In the genomic region with DNA sequence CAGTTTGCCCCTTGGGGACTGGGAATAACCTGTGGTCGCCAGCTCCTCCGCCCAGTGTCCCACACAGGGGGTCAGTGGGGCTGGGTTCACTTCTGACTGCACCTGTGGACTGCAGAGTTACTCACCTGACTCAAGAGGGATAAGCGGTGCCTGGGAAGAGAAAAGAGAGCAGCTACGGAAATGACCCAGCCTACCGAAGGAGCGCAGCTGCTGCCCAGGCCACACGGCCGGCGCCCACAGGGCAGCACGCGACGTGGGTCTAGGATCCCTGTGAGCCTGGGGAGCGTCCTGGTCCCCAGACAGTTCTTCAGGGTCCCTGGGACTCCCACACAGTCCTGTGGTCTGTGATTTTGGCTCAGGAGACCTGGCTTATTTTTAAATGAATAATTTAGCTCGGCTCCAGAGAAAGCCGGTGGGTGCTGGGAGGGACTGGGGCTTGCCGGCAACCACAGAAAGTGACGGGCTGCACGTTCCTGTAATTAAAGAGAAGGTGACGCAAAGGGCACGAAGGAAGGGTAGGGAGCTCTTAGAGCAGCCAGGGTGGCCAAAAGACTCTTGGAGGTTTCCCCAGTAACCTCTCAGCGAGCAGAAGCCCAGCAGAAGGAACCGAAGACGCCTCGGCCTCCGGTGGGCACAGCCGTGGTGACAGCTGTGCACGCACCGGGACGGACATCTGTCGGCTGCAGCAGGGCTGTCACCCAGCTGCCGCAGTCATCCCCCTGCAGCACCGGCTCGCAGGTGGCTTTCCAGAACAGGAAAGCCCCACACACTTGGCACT, we compare ENCODE assay signal across 30 cellular contexts.
DNase-seq lines count a peak whose midpoint lies in the region; ATAC-seq, FAIRE-seq and TF ChIP-seq lines count a peak whose summit lies in the region.
"Had no signal": no experiment of that assay in that cellular context is flagged by ENCODE, and none has a peak within 500 bp of the region (broad histone marks: within the 10 kb centered on the region; RNA-seq: fewer than 3 reads in every experiment).

No MANE protein-coding gene starts in this region.

- in situ Hi-C loops in GM12878 (cut with MboI) (no loop called here), transverse colon (cut with MboI; ENCODE audit: low pct_ligation_motif_present in 1 of 4, low pct_unique_long_range_greater_than_20kb in 1 of 4, low sequenced_read_pairs in 3 of 4) (no loop called here)

- no peak for FAIRE-seq in GM12878 (lab: Jason Lieb, UNC)
- FAIRE-seq: GM19239 had no signal

- H3K9me3 ChIP-seq in heart left ventricle (no peaks in the 10 kb centered on the region), GM12878 (replicated peaks; ENCODE audit: control insufficient read depth, insufficient read depth, low read length) (no peaks in the 10 kb centered on the region), transverse colon (no peaks in the 10 kb centered on the region)
- H3K9me3 ChIP-seq in effector memory CD4-positive, alpha-beta T cell (ENCODE audit: control insufficient read depth, low read length): no peaks in the 10 kb centered on the region
- H3K9me3 ChIP-seq: heart right ventricle, neutrophil, prostate gland, thyroid gland had no signal

- no peak overlapping the region for H3K27ac ChIP-seq in heart left ventricle
- no peak overlapping the region for H3K27ac ChIP-seq in GM12878 (ENCODE audit: control insufficient read depth, insufficient read depth)
- H3K27ac ChIP-seq in transverse colon: no peak overlapping the region
- no peak overlapping the region for H3K27ac ChIP-seq in effector memory CD4-positive, alpha-beta T cell (ENCODE audit: insufficient read depth, low read length, poor library complexity, severe bottlenecking)
- H3K27ac ChIP-seq: cardiac muscle cell, heart right ventricle, neutrophil, prostate gland, SK-N-MC, thyroid gland had no signal

- WGBS in heart left ventricle, 4 donors: 82 to 85% (median 83%) methylated on average over 32 to 33 of the region's 33 CpGs
- 27% methylated on average over 33 of the region's 33 CpGs for WGBS in GM12878 (ENCODE audit: insufficient coverage, insufficient replicate concordance, low lambda C conversion rate, missing lambda C conversion rate)
- WGBS in transverse colon (ENCODE audit: low coverage in 1 of 2), 2 donors: 69 to 76% methylated on average over 8 to 33 of the region's 33 CpGs

- no peaks in the 10 kb centered on the region for H3K27me3 Mint-ChIP-seq in activated CD4-positive, alpha-beta memory T cell treated with anti-CD3 and anti-CD28 coated beads, Interleukin-2, amount 10 ng/mL, durations not matched to agents 7 days and 5 days
- H3K27me3 Mint-ChIP-seq in naive thymus-derived CD8-positive, alpha-beta T cell: peaks cover 0 to 12% (median 0%) of the 10 kb centered on the region in 5 donors
- H3K27me3 Mint-ChIP-seq: stimulated activated naive CD8-positive, alpha-beta T cell treated with anti-CD3 and anti-CD28 coated beads, Interleukin-15, Interleukin-2, amounts not matched to agents 100 ng/mL and 50 ng/mL, for 24 hours had no signal

- H3K36me3 Mint-ChIP-seq in activated CD4-positive, alpha-beta memory T cell treated with anti-CD3 and anti-CD28 coated beads, Interleukin-2, amount 10 ng/mL, durations not matched to agents 7 days and 5 days (ENCODE audit: low read depth): no peaks in the 10 kb centered on the region
- H3K36me3 Mint-ChIP-seq in naive thymus-derived CD8-positive, alpha-beta T cell: no peaks in the 10 kb centered on the region
- H3K36me3 Mint-ChIP-seq: activated naive CD4-positive, alpha-beta T cell treated with anti-CD3 and anti-CD28 coated beads, Interleukin-2, amount 50 U/mL, for 72 hours; CD8-positive, alpha-beta T cell; memory B cell had no signal

- H3K9me3 Mint-ChIP-seq in activated CD4-positive, alpha-beta memory T cell treated with anti-CD3 and anti-CD28 coated beads, Interleukin-2, amount 10 ng/mL, durations not matched to agents 7 days and 5 days: no peaks in the 10 kb centered on the region
- H3K9me3 Mint-ChIP-seq in naive thymus-derived CD8-positive, alpha-beta T cell: no peaks in the 10 kb centered on the region
- H3K9me3 Mint-ChIP-seq: activated naive CD4-positive, alpha-beta T cell treated with anti-CD3 and anti-CD28 coated beads, Interleukin-2, amount 50 U/mL, for 72 hours; CD8-positive, alpha-beta T cell; endodermal cell; memory B cell; stimulated activated naive CD8-positive, alpha-beta T cell treated with anti-CD3 and anti-CD28 coated beads, Interleukin-15, Interleukin-2, amounts not matched to agents 100 ng/mL and 50 ng/mL, for 24 hours; T-helper 1 cell treated with Interleukin-12 subunit alpha and Interleukin-12 subunit beta and Interleukin-4 antibody, amounts not matched to agents 30 μg/mL and 1 μg/mL, for 36 hours had no signal

- H3K4me3 ChIP-seq in heart left ventricle (no peak overlapping the region), GM12878 (no peak overlapping the region), transverse colon (no peak overlapping the region)
- H3K4me3 ChIP-seq in effector memory CD4-positive, alpha-beta T cell (ENCODE audit: insufficient read depth, low read depth, low read length, poor library complexity, severe bottlenecking): no peak overlapping the region
- H3K4me3 ChIP-seq: cardiac muscle cell, heart right ventricle, prostate gland, SK-N-MC, thyroid gland had no signal

- RAD21 ChIA-PET in GM12878 (lab: Charles Lee; ENCODE audit: unreplicated experiment): interaction anchor here (1.4 to 1.7 kb wide), 3 partner anchors 15 to 148 kb away, joined by 4 to 7 read pairs (median 5); no protein-coding TSS in a partner anchor

- TF ChIP-seq EP300 in GM12878 (IDR thresholded peaks at IDR 0.05; ENCODE audit: borderline replicate concordance in 1 of 2, control insufficient read depth in 1 of 2, low read depth in 2 of 2, low read length in 2 of 2) (no peak), transverse colon (IDR thresholded peaks at IDR 0.05; ENCODE audit: low read depth) (no peak)

- CTCF ChIA-PET in GM12878 (lab: Yijun Ruan, JAX): interaction anchor here (0.8 to 3.0 kb wide), 10 partner anchors 8 to 507 kb away, joined by 3 to 18 read pairs (median 3); no protein-coding TSS in a partner anchor
- CTCF ChIA-PET in activated CD4-positive, alpha-beta memory T cell treated with anti-CD3 and anti-CD28 coated beads, Interleukin-2, amount 10 ng/mL, durations not matched to agents 7 days and 5 days (lab: Charles Lee): no interaction called here

- no peaks in the 10 kb centered on the region for H3K4me1 Mint-ChIP-seq in activated CD4-positive, alpha-beta memory T cell treated with anti-CD3 and anti-CD28 coated beads, Interleukin-2, amount 10 ng/mL, durations not matched to agents 7 days and 5 days
- H3K4me1 Mint-ChIP-seq in naive thymus-derived CD8-positive, alpha-beta T cell: peaks cover 0 to 1% (median 0%) of the 10 kb centered on the region in 4 donors
- H3K4me1 Mint-ChIP-seq: endodermal cell, memory B cell had no signal

- no peak overlapping the region for H3K4me3 Mint-ChIP-seq in activated CD4-positive, alpha-beta memory T cell treated with anti-CD3 and anti-CD28 coated beads, Interleukin-2, amount 10 ng/mL, durations not matched to agents 7 days and 5 days
- no peak overlapping the region for H3K4me3 Mint-ChIP-seq in naive thymus-derived CD8-positive, alpha-beta T cell
- H3K4me3 Mint-ChIP-seq: activated CD8-positive, alpha-beta T cell treated with anti-CD3 and anti-CD28 coated beads, Interleukin-2, amount 10 ng/mL, durations not matched to agents 7 days and 5 days; CD8-positive, alpha-beta T cell; endodermal cell; memory B cell; stimulated activated naive CD8-positive, alpha-beta T cell treated with anti-CD3 and anti-CD28 coated beads, Interleukin-15, Interleukin-2, amounts not matched to agents 100 ng/mL and 50 ng/mL, for 24 hours; T-helper 1 cell treated with Interleukin-12 subunit alpha and Interleukin-12 subunit beta and Interleukin-4 antibody, amounts not matched to agents 30 μg/mL and 1 μg/mL, for 36 hours had no signal

- POLR2A ChIA-PET in GM12878 (lab: Charles Lee): interaction anchor here (0.7 kb wide), 1 partner anchor 10 kb away, joined by 3 read pairs; no protein-coding TSS in a partner anchor
- POLR2A ChIA-PET in activated CD4-positive, alpha-beta memory T cell treated with anti-CD3 and anti-CD28 coated beads, Interleukin-2, amount 10 ng/mL, durations not matched to agents 7 days and 5 days (lab: Charles Lee): no interaction called here
- POLR2A ChIA-PET in naive thymus-derived CD8-positive, alpha-beta T cell (lab: Charles Lee): no interaction called here

- TF ChIP-seq CTCF in heart left ventricle (IDR thresholded peaks at IDR 0.05): no peak
- TF ChIP-seq CTCF in GM12878 (IDR thresholded peaks at IDR 0.05 in 2 of 3, conservative IDR thresholded peaks at IDR 0.05 in 1 of 3; ENCODE audit: control insufficient read depth in 2 of 3, extremely low read depth in 1 of 3, insufficient read depth in 1 of 3, low read depth in 3 of 3, low read length in 3 of 3): no peak
- no peak for TF ChIP-seq CTCF in transverse colon (IDR thresholded peaks at IDR 0.05)

- no TSS peak for BruUV-seq in GM12878 (replicated peaks; lab: Mats Ljungman, UMichigan)

- H3K4me1 ChIP-seq in heart left ventricle: peaks cover 0 to 40% (median 19%) of the 10 kb centered on the region in 12 donors
- H3K4me1 ChIP-seq in GM12878 (ENCODE audit: control insufficient read depth, insufficient read depth, low read length): peaks cover 6% of the 10 kb centered on the region; the same call in 1 of the 2 replicates
- peaks cover 0 to 3% (median 0%) of the 10 kb centered on the region in 4 donors for H3K4me1 ChIP-seq in transverse colon
- no peaks in the 10 kb centered on the region for H3K4me1 ChIP-seq in effector memory CD4-positive, alpha-beta T cell (ENCODE audit: control insufficient read depth, insufficient read depth, low read length, poor library complexity, severe bottlenecking)
- H3K4me1 ChIP-seq: prostate gland had no signal

- H3K4me2 ChIP-seq in GM12878 (ENCODE audit: control insufficient read depth, insufficient read depth): no peak overlapping the region

- no peak overlapping the region for H3K27ac Mint-ChIP-seq in activated CD4-positive, alpha-beta memory T cell treated with anti-CD3 and anti-CD28 coated beads, Interleukin-2, amount 10 ng/mL, durations not matched to agents 7 days and 5 days
- H3K27ac Mint-ChIP-seq in naive thymus-derived CD8-positive, alpha-beta T cell: no peak overlapping the region
- H3K27ac Mint-ChIP-seq: activated CD8-positive, alpha-beta T cell treated with anti-CD3 and anti-CD28 coated beads, Interleukin-2, amount 10 ng/mL, durations not matched to agents 7 days and 5 days; activated naive CD4-positive, alpha-beta T cell treated with anti-CD3 and anti-CD28 coated beads, Interleukin-2, amount 50 U/mL, for 72 hours; CD8-positive, alpha-beta T cell; endodermal cell; memory B cell; stimulated activated naive CD8-positive, alpha-beta T cell treated with anti-CD3 and anti-CD28 coated beads, Interleukin-15, Interleukin-2, amounts not matched to agents 100 ng/mL and 50 ng/mL, for 24 hours; T-helper 1 cell treated with Interleukin-12 subunit alpha and Interleukin-12 subunit beta and Interleukin-4 antibody, amounts not matched to agents 30 μg/mL and 1 μg/mL, for 36 hours had no signal

- DNase-seq in Right ventricle myocardium superior: no peak
- no peak for DNase-seq in heart left ventricle
- DNase-seq in NCI-H69 (lab: John Stamatoyannopoulos, UW): peak; percentile 47
- DNase-seq in GM12878 (ENCODE audit: low read depth, low spot score): peak; percentile 32
- peak; percentile 16 for DNase-seq in transverse colon
- DNase-seq in activated CD4-positive, alpha-beta memory T cell treated with anti-CD3 and anti-CD28 coated beads, Interleukin-2, amount 10 ng/mL, durations not matched to agents 7 days and 5 days: no peak
- DNase-seq in effector memory CD4-positive, alpha-beta T cell: no peak
- no peak for DNase-seq in naive thymus-derived CD8-positive, alpha-beta T cell
- DNase-seq: activated CD4-positive, alpha-beta T cell treated with anti-CD3 and anti-CD28 coated beads for 1 hour; activated CD8-positive, alpha-beta T cell treated with anti-CD3 and anti-CD28 coated beads, Interleukin-2, amount 10 ng/mL, durations not matched to agents 7 days and 5 days; AML-193; CD8-positive, alpha-beta T cell; endodermal cell; NCI-H1105; NCI-H2081; NCI-H345; NK-92 treated with Interleukin-12 subunit alpha and Interleukin-12 subunit beta, amount 100 ng/mL, for 24 hours; thyroid gland had no signal

- H3K79me2 ChIP-seq in GM12878 (ENCODE audit: control insufficient read depth, insufficient read depth, low read length): no peaks in the 10 kb centered on the region

- intact Hi-C loops in Right ventricle myocardium superior (cut with DNase I) (loop anchor here (10.0 kb wide), 1 partner anchor 112 kb away; no protein-coding TSS in a partner anchor), heart left ventricle (cut with DNase I) (loop anchor here in 6 of 10 donors (5.0 to 10.0 kb wide), 5 partner anchors 112 to 632 kb away; no protein-coding TSS in a partner anchor), GM12878 (cut with micrococcal nuclease; ENCODE audit: unreplicated experiment) (no loop called here), transverse colon (cut with DNase I; ENCODE audit: low total_unique reads) (no loop called here)

- no peak for TF ChIP-seq RAD21 in GM12878 (IDR thresholded peaks at IDR 0.05; ENCODE audit: insufficient read depth, low read depth, low read length)

- no peak overlapping the region for H3K9ac ChIP-seq in GM12878 (ENCODE audit: control insufficient read depth, insufficient read depth, low read length)

- H4K20me1 ChIP-seq in GM12878 (ENCODE audit: control insufficient read depth, insufficient read depth): no peaks in the 10 kb centered on the region

- H3K36me3 ChIP-seq in heart left ventricle (peaks cover 0 to 37% (median 10%) of the 10 kb centered on the region in 9 donors), GM12878 (ENCODE audit: control insufficient read depth in 2 of 2, insufficient read depth in 2 of 2, low read length in 1 of 2) (no peaks in the 10 kb centered on the region), transverse colon (no peaks in the 10 kb centered on the region)
- no peaks in the 10 kb centered on the region for H3K36me3 ChIP-seq in effector memory CD4-positive, alpha-beta T cell (ENCODE audit: control insufficient read depth, insufficient read depth, low read length)
- H3K36me3 ChIP-seq: cardiac muscle cell, neutrophil, prostate gland, thyroid gland had no signal

- SMC1A ChIA-PET in GM12878 (lab: Charles Lee; ENCODE audit: uncharacterized antibody, unreplicated experiment): interaction anchor here (0.8 to 2.8 kb wide), 6 partner anchors 12 to 200 kb away, joined by 3 to 8 read pairs (median 4); no protein-coding TSS in a partner anchor

- ATAC-seq in Right ventricle myocardium superior (ENCODE audit: poor library complexity) (peak; percentile 3), heart left ventricle (no peak), GM12878 (no peak)
- ATAC-seq in naive thymus-derived CD8-positive, alpha-beta T cell: no peak
- ATAC-seq: activated CD8-positive, alpha-beta T cell treated with anti-CD3 and anti-CD28 coated beads, Interleukin-2, amount 10 ng/mL, durations not matched to agents 7 days and 5 days; activated naive CD4-positive, alpha-beta T cell treated with anti-CD3 and anti-CD28 coated beads, Interleukin-2, amount 50 U/mL, for 72 hours; CD8-positive, alpha-beta T cell; esophagus mucosa; HCT116 had no signal

- no peak overlapping the region for H2AFZ ChIP-seq in GM12878 (ENCODE audit: control insufficient read depth, low read depth, low read length)

- H3K27me3 ChIP-seq in heart left ventricle: no peaks in the 10 kb centered on the region
- no peaks in the 10 kb centered on the region; a peak in 2 of 4 replicates for H3K27me3 ChIP-seq in GM12878 (replicated peaks in 1 of 2; ENCODE audit: control insufficient read depth in 2 of 2, insufficient read depth in 2 of 2, low read length in 1 of 2)
- H3K27me3 ChIP-seq in transverse colon: no peaks in the 10 kb centered on the region
- H3K27me3 ChIP-seq in effector memory CD4-positive, alpha-beta T cell (replicated peaks; ENCODE audit: control insufficient read depth, insufficient read depth, low read length, poor library complexity, severe bottlenecking): no peaks in the 10 kb centered on the region
- H3K27me3 ChIP-seq: cardiac muscle cell, heart right ventricle, thyroid gland had no signal

- no peak for TF ChIP-seq POLR2A in heart left ventricle (IDR thresholded peaks at IDR 0.05)
- no peak for TF ChIP-seq POLR2A in GM12878 (IDR thresholded peaks at IDR 0.05; ENCODE audit: low read depth, low read length)
- no peak for TF ChIP-seq POLR2A in transverse colon (IDR thresholded peaks at IDR 0.05)

Comparison
In these comparisons a context has a peak if more than half of its experiments do, and no peak if none do; other contexts are left out.
1. DNase-seq: peak in NCI-H69 (single experiment), GM12878 (single experiment) and transverse colon (single experiment); none in Right ventricle myocardium superior (single experiment), heart left ventricle (0 of 5), activated CD4-positive, alpha-beta memory T cell treated with anti-CD3 and anti-CD28 coated beads, Interleukin-2, amount 10 ng/mL, durations not matched to agents 7 days and 5 days (single experiment), effector memory CD4-positive, alpha-beta T cell (0 of 3) and naive thymus-derived CD8-positive, alpha-beta T cell (0 of 10).
2. intact Hi-C loops: an anchor here in Right ventricle myocardium superior (10.0 kb wide) and heart left ventricle (5.0 to 10.0 kb wide); none called in GM12878 and transverse colon.